ENCODE assay signal across 1 cellular context in the genomic region with DNA sequence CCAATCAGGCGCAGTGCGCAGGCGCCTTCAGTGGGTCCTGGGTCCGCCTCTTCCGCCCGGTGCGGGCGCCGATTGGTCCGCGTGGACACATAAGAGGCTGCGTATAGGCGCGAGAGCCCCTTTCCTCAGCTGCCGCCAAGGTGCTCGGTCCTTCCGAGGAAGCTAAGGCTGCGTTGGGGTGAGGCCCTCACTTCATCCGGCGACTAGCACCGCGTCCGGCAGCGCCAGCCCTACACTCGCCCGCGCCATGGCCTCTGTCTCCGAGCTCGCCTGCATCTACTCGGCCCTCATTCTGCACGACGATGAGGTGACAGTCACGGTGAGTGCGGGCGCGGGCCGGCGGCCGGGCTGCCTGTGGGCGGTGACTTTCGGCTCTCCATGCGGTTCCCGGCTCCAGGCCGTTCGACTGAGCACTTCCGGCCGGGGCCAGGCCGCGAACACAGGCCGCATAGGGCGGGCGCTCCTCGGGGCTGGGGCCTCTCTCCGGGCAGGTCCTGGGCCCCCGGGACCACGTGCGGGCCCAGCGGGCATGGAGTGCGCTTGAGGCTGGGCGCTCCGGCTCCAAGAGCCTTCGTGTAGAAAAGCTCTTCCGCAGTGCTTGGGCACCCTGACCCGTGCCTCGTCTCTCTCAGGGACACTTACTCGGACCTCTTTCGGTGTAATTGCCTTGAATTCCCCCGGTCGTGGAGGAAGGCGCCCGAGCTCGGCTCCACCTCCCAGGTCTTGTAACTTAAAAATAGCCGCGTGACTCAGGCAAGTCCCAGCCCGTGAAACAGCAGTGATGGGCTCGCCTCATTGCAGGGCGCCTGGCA.
TF ChIP-seq lines count a peak whose summit lies in the region.

Gene RPLP1 (plus strand): TSS at position 117 of the 812 bp plus-strand sequence. CDS start 131 bp downstream, at position 248.

TF ChIP-seq in HepG2, 621 proteins besides CTCF, POLR2A, EP300 and RAD21 (continued from another document and continues in another):
- TF ChIP-seq, protein P1, sequence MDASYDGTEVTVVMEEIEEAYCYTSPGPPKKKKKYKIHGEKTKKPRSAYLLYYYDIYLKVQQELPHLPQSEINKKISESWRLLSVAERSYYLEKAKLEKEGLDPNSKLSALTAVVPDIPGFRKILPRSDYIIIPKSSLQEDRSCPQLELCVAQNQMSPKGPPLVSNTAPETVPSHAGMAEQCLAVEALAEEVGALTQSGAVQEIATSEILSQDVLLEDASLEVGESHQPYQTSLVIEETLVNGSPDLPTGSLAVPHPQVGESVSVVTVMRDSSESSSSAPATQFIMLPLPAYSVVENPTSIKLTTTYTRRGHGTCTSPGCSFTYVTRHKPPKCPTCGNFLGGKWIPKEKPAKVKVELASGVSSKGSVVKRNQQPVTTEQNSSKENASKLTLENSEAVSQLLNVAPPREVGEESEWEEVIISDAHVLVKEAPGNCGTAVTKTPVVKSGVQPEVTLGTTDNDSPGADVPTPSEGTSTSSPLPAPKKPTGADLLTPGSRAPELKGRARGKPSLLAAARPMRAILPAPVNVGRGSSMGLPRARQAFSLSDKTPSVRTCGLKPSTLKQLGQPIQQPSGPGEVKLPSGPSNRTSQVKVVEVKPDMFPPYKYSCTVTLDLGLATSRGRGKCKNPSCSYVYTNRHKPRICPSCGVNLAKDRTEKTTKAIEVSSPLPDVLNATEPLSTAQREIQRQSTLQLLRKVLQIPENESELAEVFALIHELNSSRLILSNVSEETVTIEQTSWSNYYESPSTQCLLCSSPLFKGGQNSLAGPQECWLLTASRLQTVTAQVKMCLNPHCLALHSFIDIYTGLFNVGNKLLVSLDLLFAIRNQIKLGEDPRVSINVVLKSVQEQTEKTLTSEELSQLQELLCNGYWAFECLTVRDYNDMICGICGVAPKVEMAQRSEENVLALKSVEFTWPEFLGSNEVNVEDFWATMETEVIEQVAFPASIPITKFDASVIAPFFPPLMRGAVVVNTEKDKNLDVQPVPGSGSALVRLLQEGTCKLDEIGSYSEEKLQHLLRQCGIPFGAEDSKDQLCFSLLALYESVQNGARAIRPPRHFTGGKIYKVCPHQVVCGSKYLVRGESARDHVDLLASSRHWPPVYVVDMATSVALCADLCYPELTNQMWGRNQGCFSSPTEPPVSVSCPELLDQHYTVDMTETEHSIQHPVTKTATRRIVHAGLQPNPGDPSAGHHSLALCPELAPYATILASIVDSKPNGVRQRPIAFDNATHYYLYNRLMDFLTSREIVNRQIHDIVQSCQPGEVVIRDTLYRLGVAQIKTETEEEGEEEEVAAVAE (CRISPR knock-in tag; IDR thresholded peaks at IDR 0.05; ENCODE audit: borderline replicate concordance) = peak; percentile 88; the same call in 1 of the 2 replicates
- TF ChIP-seq ZNF790 (CRISPR knock-in tag; IDR thresholded peaks at IDR 0.05; ENCODE audit: borderline replicate concordance) (peak; percentile 79; the same call in 1 of the 2 replicates), MXI1 (IDR thresholded peaks at IDR 0.05; ENCODE audit: borderline replicate concordance, low read depth, low read length) (0 out of 3 replicates have a peak, but pooled peaks have one; percentile 1), ZNF740 (CRISPR knock-in tag; IDR thresholded peaks at IDR 0.05) (no peak), ZNF430 (CRISPR knock-in tag; IDR thresholded peaks at IDR 0.05) (no peak), ZNF781 (CRISPR knock-in tag; IDR thresholded peaks at IDR 0.05; ENCODE audit: borderline replicate concordance, not compliant biosample characterization) (peak; percentile 67), HOMEZ (CRISPR knock-in tag; IDR thresholded peaks at IDR 0.05; ENCODE audit: low read depth) (no peak), ZNF333 (CRISPR knock-in tag; IDR thresholded peaks at IDR 0.05; ENCODE audit: borderline replicate concordance) (no peak; the same call in 1 of the 2 replicates), ZNF546 (CRISPR knock-in tag; conservative IDR thresholded peaks at IDR 0.05) (no peak; the same call in 1 of the 2 replicates), ZBTB46 (CRISPR knock-in tag; IDR thresholded peaks at IDR 0.05; ENCODE audit: borderline replicate concordance) (no peak), RARG (CRISPR knock-in tag; IDR thresholded peaks at IDR 0.05; ENCODE audit: low read depth) (no peak), SETDB1 (CRISPR knock-in tag; IDR thresholded peaks at IDR 0.05; ENCODE audit: borderline replicate concordance) (0 out of 2 replicates have a peak, but pooled peaks have one; percentile 45), SRF (IDR thresholded peaks at IDR 0.05; ENCODE audit: low read depth, low read length) (no peak), ZBTB14 (CRISPR knock-in tag; IDR thresholded peaks at IDR 0.05) (0 out of 2 replicates have a peak, but pooled peaks have one; percentile 21), ETV6 (CRISPR knock-in tag; conservative IDR thresholded peaks at IDR 0.05) (peak; percentile 34; the same call in 1 of the 2 replicates), HINFP (CRISPR knock-in tag; IDR thresholded peaks at IDR 0.05; ENCODE audit: low read depth) (no peak; the same call in 1 of the 2 replicates), NFE2L2 (IDR thresholded peaks at IDR 0.05; ENCODE audit: low read length) (no peak), ZSCAN9 (CRISPR knock-in tag; IDR thresholded peaks at IDR 0.05; ENCODE audit: borderline replicate concordance) (0 out of 2 replicates have a peak, but pooled peaks have one; percentile 14), SNAPC2 (CRISPR knock-in tag; IDR thresholded peaks at IDR 0.05) (peak; percentile 91; the same call in 1 of the 2 replicates), ZNF383 (CRISPR knock-in tag; IDR thresholded peaks at IDR 0.05; ENCODE audit: borderline replicate concordance) (no peak), GLI4 (CRISPR knock-in tag; IDR thresholded peaks at IDR 0.05; ENCODE audit: borderline replicate concordance) (peak; percentile 62; the same call in 1 of the 2 replicates), FIP1L1 (IDR thresholded peaks at IDR 0.05; ENCODE audit: borderline replicate concordance, insufficient read depth, low read depth, low read length) (no peak)
- TF ChIP-seq, protein P2, sequence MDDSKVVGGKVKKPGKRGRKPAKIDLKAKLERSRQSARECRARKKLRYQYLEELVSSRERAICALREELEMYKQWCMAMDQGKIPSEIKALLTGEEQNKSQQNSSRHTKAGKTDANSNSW (CRISPR knock-in tag; IDR thresholded peaks at IDR 0.05; ENCODE audit: borderline replicate concordance) = no peak
- TF ChIP-seq, protein P3, sequence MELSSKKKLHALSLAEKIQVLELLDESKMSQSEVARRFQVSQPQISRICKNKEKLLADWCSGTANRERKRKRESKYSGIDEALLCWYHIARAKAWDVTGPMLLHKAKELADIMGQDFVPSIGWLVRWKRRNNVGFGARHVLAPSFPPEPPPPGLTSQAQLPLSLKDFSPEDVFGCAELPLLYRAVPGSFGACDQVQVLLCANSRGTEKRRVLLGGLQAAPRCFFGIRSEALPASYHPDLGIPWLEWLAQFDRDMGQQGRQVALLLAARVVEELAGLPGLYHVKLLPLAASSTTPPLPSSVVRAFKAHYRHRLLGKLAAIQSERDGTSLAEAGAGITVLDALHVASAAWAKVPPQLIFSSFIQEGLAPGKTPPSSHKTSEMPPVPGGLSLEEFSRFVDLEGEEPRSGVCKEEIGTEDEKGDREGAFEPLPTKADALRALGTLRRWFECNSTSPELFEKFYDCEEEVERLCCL (CRISPR knock-in tag; IDR thresholded peaks at IDR 0.05; ENCODE audit: borderline replicate concordance) = no peak
- TF ChIP-seq, protein P4, sequence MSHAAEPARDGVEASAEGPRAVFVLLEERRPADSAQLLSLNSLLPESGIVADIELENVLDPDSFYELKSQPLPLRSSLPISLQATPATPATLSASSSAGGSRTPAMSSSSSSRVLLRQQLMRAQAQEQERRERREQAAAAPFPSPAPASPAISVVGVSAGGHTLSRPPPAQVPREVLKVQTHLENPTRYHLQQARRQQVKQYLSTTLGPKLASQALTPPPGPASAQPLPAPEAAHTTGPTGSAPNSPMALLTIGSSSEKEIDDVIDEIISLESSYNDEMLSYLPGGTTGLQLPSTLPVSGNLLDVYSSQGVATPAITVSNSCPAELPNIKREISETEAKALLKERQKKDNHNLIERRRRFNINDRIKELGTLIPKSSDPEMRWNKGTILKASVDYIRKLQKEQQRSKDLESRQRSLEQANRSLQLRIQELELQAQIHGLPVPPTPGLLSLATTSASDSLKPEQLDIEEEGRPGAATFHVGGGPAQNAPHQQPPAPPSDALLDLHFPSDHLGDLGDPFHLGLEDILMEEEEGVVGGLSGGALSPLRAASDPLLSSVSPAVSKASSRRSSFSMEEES (CRISPR knock-in tag; IDR thresholded peaks at IDR 0.05) = no peak
- TF ChIP-seq, protein P5, sequence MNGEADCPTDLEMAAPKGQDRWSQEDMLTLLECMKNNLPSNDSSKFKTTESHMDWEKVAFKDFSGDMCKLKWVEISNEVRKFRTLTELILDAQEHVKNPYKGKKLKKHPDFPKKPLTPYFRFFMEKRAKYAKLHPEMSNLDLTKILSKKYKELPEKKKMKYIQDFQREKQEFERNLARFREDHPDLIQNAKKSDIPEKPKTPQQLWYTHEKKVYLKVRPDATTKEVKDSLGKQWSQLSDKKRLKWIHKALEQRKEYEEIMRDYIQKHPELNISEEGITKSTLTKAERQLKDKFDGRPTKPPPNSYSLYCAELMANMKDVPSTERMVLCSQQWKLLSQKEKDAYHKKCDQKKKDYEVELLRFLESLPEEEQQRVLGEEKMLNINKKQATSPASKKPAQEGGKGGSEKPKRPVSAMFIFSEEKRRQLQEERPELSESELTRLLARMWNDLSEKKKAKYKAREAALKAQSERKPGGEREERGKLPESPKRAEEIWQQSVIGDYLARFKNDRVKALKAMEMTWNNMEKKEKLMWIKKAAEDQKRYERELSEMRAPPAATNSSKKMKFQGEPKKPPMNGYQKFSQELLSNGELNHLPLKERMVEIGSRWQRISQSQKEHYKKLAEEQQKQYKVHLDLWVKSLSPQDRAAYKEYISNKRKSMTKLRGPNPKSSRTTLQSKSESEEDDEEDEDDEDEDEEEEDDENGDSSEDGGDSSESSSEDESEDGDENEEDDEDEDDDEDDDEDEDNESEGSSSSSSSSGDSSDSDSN (CRISPR knock-in tag; IDR thresholded peaks at IDR 0.05) = peak; percentile 98
- TF ChIP-seq, protein P6, sequence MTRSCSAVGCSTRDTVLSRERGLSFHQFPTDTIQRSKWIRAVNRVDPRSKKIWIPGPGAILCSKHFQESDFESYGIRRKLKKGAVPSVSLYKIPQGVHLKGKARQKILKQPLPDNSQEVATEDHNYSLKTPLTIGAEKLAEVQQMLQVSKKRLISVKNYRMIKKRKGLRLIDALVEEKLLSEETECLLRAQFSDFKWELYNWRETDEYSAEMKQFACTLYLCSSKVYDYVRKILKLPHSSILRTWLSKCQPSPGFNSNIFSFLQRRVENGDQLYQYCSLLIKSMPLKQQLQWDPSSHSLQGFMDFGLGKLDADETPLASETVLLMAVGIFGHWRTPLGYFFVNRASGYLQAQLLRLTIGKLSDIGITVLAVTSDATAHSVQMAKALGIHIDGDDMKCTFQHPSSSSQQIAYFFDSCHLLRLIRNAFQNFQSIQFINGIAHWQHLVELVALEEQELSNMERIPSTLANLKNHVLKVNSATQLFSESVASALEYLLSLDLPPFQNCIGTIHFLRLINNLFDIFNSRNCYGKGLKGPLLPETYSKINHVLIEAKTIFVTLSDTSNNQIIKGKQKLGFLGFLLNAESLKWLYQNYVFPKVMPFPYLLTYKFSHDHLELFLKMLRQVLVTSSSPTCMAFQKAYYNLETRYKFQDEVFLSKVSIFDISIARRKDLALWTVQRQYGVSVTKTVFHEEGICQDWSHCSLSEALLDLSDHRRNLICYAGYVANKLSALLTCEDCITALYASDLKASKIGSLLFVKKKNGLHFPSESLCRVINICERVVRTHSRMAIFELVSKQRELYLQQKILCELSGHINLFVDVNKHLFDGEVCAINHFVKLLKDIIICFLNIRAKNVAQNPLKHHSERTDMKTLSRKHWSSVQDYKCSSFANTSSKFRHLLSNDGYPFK (CRISPR knock-in tag; IDR thresholded peaks at IDR 0.05; ENCODE audit: borderline replicate concordance) = peak; percentile 83
